In the genomic region with DNA sequence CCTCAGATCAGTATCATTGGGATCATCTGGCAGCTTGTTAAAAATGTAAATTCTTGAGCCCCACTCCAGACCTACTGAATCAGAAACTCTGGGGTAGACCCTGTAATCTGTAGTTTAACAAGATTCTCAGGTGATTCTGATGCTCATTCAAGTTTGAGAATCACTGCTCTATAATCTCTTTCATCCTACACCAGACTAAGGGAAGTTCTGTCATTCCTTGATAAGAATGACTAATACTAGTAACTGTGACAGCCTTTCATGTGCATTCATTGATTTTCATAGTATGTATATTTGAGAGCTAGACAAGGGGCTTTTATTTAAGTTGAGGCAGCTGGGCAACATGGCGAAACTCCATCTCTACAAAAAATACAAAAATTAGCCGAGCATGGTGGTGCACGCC, we compare ENCODE assay signal across 24 cellular contexts.
"Had no signal": no experiment of that assay in that cellular context is flagged by ENCODE, and none has a peak within 500 bp of the region (broad histone marks: within the 10 kb centered on the region; RNA-seq: fewer than 3 reads in every experiment).

No MANE protein-coding gene starts in this region.

- DNase-seq: activated B cell treated with CpG ODN at 0.5 μM for 24 hours; activated CD4-positive, alpha-beta T cell treated with anti-CD3 and anti-CD28 coated beads, Interleukin-2, amount 10 ng/mL, durations not matched to agents 24 days and 14 days; activated gamma-delta T cell treated with Interleukin-2 at 50 U/mL for 16 hours; adrenal gland; brain microvascular endothelial cell; caudate nucleus; dermis blood vessel endothelial cell; effector CD8-positive, alpha-beta T cell; foreskin keratinocyte; left colon; pancreas; psoas muscle; right cardiac atrium; stimulated activated CD4-positive, alpha-beta T cell treated with anti-CD3 and anti-CD28 coated beads, Interleukin-4, amount 100 ng/mL, for 24 hours; stomach; T-cell had no signal

- H3K4me3 Mint-ChIP-seq: activated B cell treated with CpG ODN at 0.5 μM for 24 hours; activated CD4-positive, alpha-beta T cell treated with anti-CD3 and anti-CD28 coated beads, Interleukin-2, amount 10 ng/mL, durations not matched to agents 24 days and 14 days; activated naive CD8-positive, alpha-beta T cell; activated T-helper 1 cell treated with anti-CD3 and anti-CD28 coated beads, Interleukin-12 subunit alpha, Interleukin-12 subunit beta, Interleukin-2, Interleukin-4 antibody, amounts not matched to agents 30 ng/mL and 10 ng/mL and 1 ng/mL, durations not matched to agents 14 hours and 24 hours and 36 hours; memory B cell; nephron; T-cell; T-helper 2 cell treated with Interferon-gamma antibody and Interleukin-4, amounts not matched to agents 5 μg/mL and 100 μg/mL, for 36 hours had no signal

- H3K9me3 Mint-ChIP-seq: activated B cell treated with CpG ODN at 0.5 μM for 24 hours; activated CD4-positive, alpha-beta T cell treated with anti-CD3 and anti-CD28 coated beads, Interleukin-2, amount 10 ng/mL, durations not matched to agents 24 days and 14 days; activated T-helper 1 cell treated with anti-CD3 and anti-CD28 coated beads, Interleukin-12 subunit alpha, Interleukin-12 subunit beta, Interleukin-2, Interleukin-4 antibody, amounts not matched to agents 30 ng/mL and 10 ng/mL and 1 ng/mL, durations not matched to agents 14 hours and 24 hours and 36 hours; memory B cell; nephron; T-cell; T-helper 2 cell treated with Interferon-gamma antibody and Interleukin-4, amounts not matched to agents 5 μg/mL and 100 μg/mL, for 36 hours had no signal

- H3K27me3 Mint-ChIP-seq: activated B cell treated with CpG ODN at 0.5 μM for 24 hours; activated CD4-positive, alpha-beta T cell treated with anti-CD3 and anti-CD28 coated beads, Interleukin-2, amount 10 ng/mL, durations not matched to agents 24 days and 14 days; activated naive CD8-positive, alpha-beta T cell; memory B cell; T-cell had no signal

- H3K4me3 ChIP-seq: adrenal gland, ascending aorta, pancreas, psoas muscle, stomach, suprapubic skin, tibial nerve had no signal

- ATAC-seq: foreskin keratinocyte, left colon, pancreas, psoas muscle, right cardiac atrium, T-cell had no signal

- H3K27ac Mint-ChIP-seq: activated B cell treated with CpG ODN at 0.5 μM for 24 hours; activated CD4-positive, alpha-beta T cell treated with anti-CD3 and anti-CD28 coated beads, Interleukin-2, amount 10 ng/mL, durations not matched to agents 24 days and 14 days; activated naive CD8-positive, alpha-beta T cell; activated T-helper 1 cell treated with anti-CD3 and anti-CD28 coated beads, Interleukin-12 subunit alpha, Interleukin-12 subunit beta, Interleukin-2, Interleukin-4 antibody, amounts not matched to agents 30 ng/mL and 10 ng/mL and 1 ng/mL, durations not matched to agents 14 hours and 24 hours and 36 hours; memory B cell; nephron; T-cell; T-helper 2 cell treated with Interferon-gamma antibody and Interleukin-4, amounts not matched to agents 5 μg/mL and 100 μg/mL, for 36 hours had no signal

- H3K4me1 Mint-ChIP-seq: activated CD4-positive, alpha-beta T cell treated with anti-CD3 and anti-CD28 coated beads, Interleukin-2, amount 10 ng/mL, durations not matched to agents 24 days and 14 days; nephron had no signal
